25 cellular contexts compared by ENCODE assay signal in genomic region chr10:132634947-132635271, GRCh38.
A peak's percentile ranks its signal among the peaks of the same experiment; 100 is the strongest.
DNase-seq lines count a peak whose midpoint lies in the region; ATAC-seq and TF ChIP-seq lines count a peak whose summit lies in the region.
"Had no signal": no experiment of that assay in that cellular context is flagged by ENCODE, and none has a peak within 500 bp of the region (broad histone marks: within the 10 kb centered on the region; RNA-seq: fewer than 3 reads in every experiment).

No MANE protein-coding gene starts in this region.

- H3K27ac ChIP-seq in prostate gland (peak overlapping the region; percentile 50 to 85), aorta (ENCODE audit: low read depth in 1 of 2, low read length in 2 of 2) (peak overlapping the region; percentile 7 to 29)
- H3K27ac ChIP-seq: SJSA1 had no signal

- ATAC-seq in Right ventricle myocardium inferior (no peak), Right ventricle myocardium superior (ENCODE audit: poor library complexity) (no peak), aorta (ENCODE audit: low FRiP score) (no peak), esophagus mucosa (no peak), GM21390 (IDR thresholded peaks at IDR 0.05; ENCODE audit: unreplicated experiment) (no peak)
- ATAC-seq: activated CD8-positive, alpha-beta T cell treated with anti-CD3 and anti-CD28 coated beads, Interleukin-2, amount 10 ng/mL, durations not matched to agents 7 days and 5 days; left lobe of liver; naive thymus-derived CD8-positive, alpha-beta T cell had no signal

- H3K4me1 ChIP-seq in prostate gland (replicated peaks), result peaks cover 21% of the 10 kb centered on the region
- peaks cover 0 to 6% of the 10 kb centered on the region in 2 donors for H3K4me1 ChIP-seq in aorta (ENCODE audit: control insufficient read depth in 1 of 2, insufficient read depth in 2 of 2, low read length in 2 of 2)

- DNase-seq in Right ventricle myocardium inferior (ENCODE audit: missing footprints), result peak; percentile 9
- DNase-seq in Right ventricle myocardium superior, result no peak
- peak; percentile 11 for DNase-seq in dermis blood vessel endothelial cell
- no peak for DNase-seq in prostate gland (ENCODE audit: low spot score)
- no peak for DNase-seq in aorta
- DNase-seq in COLO829 (ENCODE audit: low spot score), result no peak
- DNase-seq: activated CD8-positive, alpha-beta T cell treated with anti-CD3 and anti-CD28 coated beads, Interleukin-2, amount 10 ng/mL, durations not matched to agents 7 days and 5 days; AML-193; central memory CD4-positive, alpha-beta T cell; COR-L47; DMS79 treated with DMSO at 0.1 percent for 48 hours; GF-D8; H9; MG63; NCI-H2029; NCI-H526 treated with DMSO at 0.1 percent for 48 hours; occipital lobe; stimulated activated CD4-positive, alpha-beta T cell treated with anti-CD3 and anti-CD28 coated beads, Interleukin-4, amount 100 ng/mL, for 24 hours; T-helper 1 cell had no signal

- no peak overlapping the region for H3K4me3 ChIP-seq in prostate gland
- no peak overlapping the region for H3K4me3 ChIP-seq in aorta (ENCODE audit: low read length in 2 of 2)
- H3K4me3 ChIP-seq: MG63, SJSA1, vagina had no signal

- H3K9me3 ChIP-seq in prostate gland (no peaks in the 10 kb centered on the region), aorta (ENCODE audit: control insufficient read depth, low read length) (no peaks in the 10 kb centered on the region)
- H3K9me3 ChIP-seq: MG63, SJSA1, vagina had no signal

- WGBS in prostate gland, result 85% methylated on average over 4 of the region's 4 CpGs
- WGBS in aorta, 2 donors, result 88 to 91% methylated on average over 4 of the region's 4 CpGs

- H3K36me3 ChIP-seq in prostate gland, result no peaks in the 10 kb centered on the region
- no peaks in the 10 kb centered on the region for H3K36me3 ChIP-seq in aorta (ENCODE audit: control insufficient read depth in 1 of 2, insufficient read depth in 2 of 2, low read length in 1 of 2)
- H3K36me3 ChIP-seq: MG63, SJSA1, vagina had no signal

- TF ChIP-seq POLR2A in prostate gland (IDR thresholded peaks at IDR 0.05), result no peak

- TF ChIP-seq CTCF in prostate gland (IDR thresholded peaks at IDR 0.05), result no peak

- H3K27me3 ChIP-seq in prostate gland (replicated peaks; ENCODE audit: insufficient read depth) (no peaks in the 10 kb centered on the region), aorta (ENCODE audit: control insufficient read depth in 1 of 2, insufficient read depth in 2 of 2, low read length in 1 of 2) (no peaks in the 10 kb centered on the region)
- H3K27me3 ChIP-seq: MG63, SJSA1, vagina had no signal

- intact Hi-C loops in Right ventricle myocardium inferior (cut with DNase I), result loop anchor here (5.0 kb wide), 1 partner anchor 238 kb away; the partner anchor contains the start of gene PWWP2B
- intact Hi-C loops in Right ventricle myocardium superior (cut with DNase I), result loop anchor here (5.0 to 10.0 kb wide), 3 partner anchors 48 to 240 kb away; partner anchors contain the start of gene PWWP2B
- intact Hi-C loops in prostate gland (cut with DNase I), result loop anchor here (1.0 to 5.0 kb wide), 2 partner anchors 48 to 171 kb away; no protein-coding TSS in a partner anchor
- intact Hi-C loops in aorta (cut with DNase I), result loop anchor here (5.0 to 10.0 kb wide), 3 partner anchors 58 to 240 kb away; partner anchors contain the start of genes PWWP2B (in 2 of the 2) and INPP5A (in 1 of the 2)

Comparison
In these comparisons a context has a peak if more than half of its experiments do, and no peak if none do; other contexts are left out.
1. DNase-seq: peak in Right ventricle myocardium inferior (single experiment) and dermis blood vessel endothelial cell (single experiment); none in Right ventricle myocardium superior (single experiment), prostate gland (single experiment), aorta (0 of 2) and COLO829 (single experiment).